ENCODE assay signal across 3 cellular contexts in the genomic region with DNA sequence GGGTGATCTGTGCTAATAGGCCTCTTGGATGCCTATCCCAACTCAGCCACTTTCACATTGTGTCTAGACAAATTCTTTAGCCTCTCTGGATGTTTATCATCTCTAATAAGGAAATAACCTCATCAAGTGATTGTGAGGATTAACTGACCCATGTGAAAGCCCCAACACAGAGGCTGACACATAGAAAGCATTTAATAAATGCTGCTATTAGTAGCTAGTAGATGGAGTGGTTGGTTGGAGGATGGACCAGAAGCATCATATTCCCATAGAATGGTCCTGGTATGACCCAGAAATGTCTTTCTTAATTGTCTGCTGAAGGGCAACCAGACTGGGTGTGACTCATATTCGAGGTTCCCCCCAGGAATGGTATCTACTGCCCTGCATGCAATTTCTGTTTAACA.
A peak's percentile ranks its signal among the peaks of the same experiment; 100 is the strongest.
TF ChIP-seq lines count a peak whose summit lies in the region.

No MANE protein-coding gene starts in this region.

TF ChIP-seq in A549, 52 proteins besides CTCF, POLR2A, EP300 and RAD21 (continued from another document):
- TF ChIP-seq, protein P1, sequence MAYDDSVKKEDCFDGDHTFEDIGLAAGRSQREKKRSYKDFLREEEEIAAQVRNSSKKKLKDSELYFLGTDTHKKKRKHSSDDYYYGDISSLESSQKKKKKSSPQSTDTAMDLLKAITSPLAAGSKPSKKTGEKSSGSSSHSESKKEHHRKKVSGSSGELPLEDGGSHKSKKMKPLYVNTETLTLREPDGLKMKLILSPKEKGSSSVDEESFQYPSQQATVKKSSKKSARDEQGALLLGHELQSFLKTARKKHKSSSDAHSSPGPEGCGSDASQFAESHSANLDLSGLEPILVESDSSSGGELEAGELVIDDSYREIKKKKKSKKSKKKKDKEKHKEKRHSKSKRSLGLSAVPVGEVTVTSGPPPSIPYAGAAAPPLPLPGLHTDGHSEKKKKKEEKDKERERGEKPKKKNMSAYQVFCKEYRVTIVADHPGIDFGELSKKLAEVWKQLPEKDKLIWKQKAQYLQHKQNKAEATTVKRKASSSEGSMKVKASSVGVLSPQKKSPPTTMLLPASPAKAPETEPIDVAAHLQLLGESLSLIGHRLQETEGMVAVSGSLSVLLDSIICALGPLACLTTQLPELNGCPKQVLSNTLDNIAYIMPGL (CRISPR knock-in tag; IDR thresholded peaks at IDR 0.05; ENCODE audit: borderline replicate concordance), result no peak
- TF ChIP-seq GATA3 (IDR thresholded peaks at IDR 0.05; ENCODE audit: borderline replicate concordance), result no peak
- TF ChIP-seq RCOR1 (IDR thresholded peaks at IDR 0.05; ENCODE audit: low read depth, low read length), result no peak
- TF ChIP-seq MAZ (IDR thresholded peaks at IDR 0.05; ENCODE audit: borderline replicate concordance, low read depth, low read length), result no peak

TF ChIP-seq in HEK293, 187 proteins besides CTCF, POLR2A, EP300 and RAD21 (continued from another document):
- TF ChIP-seq, protein P2, sequence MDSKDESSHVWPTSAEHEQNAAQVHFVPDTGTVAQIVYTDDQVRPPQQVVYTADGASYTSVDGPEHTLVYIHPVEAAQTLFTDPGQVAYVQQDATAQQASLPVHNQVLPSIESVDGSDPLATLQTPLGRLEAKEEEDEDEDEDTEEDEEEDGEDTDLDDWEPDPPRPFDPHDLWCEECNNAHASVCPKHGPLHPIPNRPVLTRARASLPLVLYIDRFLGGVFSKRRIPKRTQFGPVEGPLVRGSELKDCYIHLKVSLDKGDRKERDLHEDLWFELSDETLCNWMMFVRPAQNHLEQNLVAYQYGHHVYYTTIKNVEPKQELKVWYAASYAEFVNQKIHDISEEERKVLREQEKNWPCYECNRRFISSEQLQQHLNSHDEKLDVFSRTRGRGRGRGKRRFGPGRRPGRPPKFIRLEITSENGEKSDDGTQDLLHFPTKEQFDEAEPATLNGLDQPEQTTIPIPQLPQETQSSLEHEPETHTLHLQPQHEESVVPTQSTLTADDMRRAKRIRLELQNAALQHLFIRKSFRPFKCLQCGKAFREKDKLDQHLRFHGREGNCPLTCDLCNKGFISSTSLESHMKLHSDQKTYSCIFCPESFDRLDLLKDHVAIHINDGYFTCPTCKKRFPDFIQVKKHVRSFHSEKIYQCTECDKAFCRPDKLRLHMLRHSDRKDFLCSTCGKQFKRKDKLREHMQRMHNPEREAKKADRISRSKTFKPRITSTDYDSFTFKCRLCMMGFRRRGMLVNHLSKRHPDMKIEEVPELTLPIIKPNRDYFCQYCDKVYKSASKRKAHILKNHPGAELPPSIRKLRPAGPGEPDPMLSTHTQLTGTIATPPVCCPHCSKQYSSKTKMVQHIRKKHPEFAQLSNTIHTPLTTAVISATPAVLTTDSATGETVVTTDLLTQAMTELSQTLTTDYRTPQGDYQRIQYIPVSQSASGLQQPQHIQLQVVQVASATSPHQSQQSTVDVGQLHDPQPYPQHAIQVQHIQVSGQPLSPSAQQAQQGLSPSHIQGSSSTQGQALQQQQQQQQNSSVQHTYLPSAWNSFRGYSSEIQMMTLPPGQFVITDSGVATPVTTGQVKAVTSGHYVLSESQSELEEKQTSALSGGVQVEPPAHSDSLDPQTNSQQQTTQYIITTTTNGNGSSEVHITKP (tag by site-specific recombination; IDR thresholded peaks at IDR 0.05), result peak; percentile 65

TF ChIP-seq in K562, 482 proteins besides CTCF, POLR2A, EP300 and RAD21:
- TF ChIP-seq, protein P2 (IDR thresholded peaks at IDR 0.05; ENCODE audit: partially characterized antibody), result peak; percentile 89
- no peak for TF ChIP-seq JUND (IDR thresholded peaks at IDR 0.05; ENCODE audit: borderline replicate concordance, low read depth, low read length)
- peak; percentile 25; the same call in 1 of the 3 replicates for TF ChIP-seq JUND (tag; IDR thresholded peaks at IDR 0.05; ENCODE audit: borderline replicate concordance, low read depth, low read length)
- TF ChIP-seq, protein P3, sequence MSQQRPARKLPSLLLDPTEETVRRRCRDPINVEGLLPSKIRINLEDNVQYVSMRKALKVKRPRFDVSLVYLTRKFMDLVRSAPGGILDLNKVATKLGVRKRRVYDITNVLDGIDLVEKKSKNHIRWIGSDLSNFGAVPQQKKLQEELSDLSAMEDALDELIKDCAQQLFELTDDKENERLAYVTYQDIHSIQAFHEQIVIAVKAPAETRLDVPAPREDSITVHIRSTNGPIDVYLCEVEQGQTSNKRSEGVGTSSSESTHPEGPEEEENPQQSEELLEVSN (IDR thresholded peaks at IDR 0.05; ENCODE audit: borderline replicate concordance in 1 of 2, extremely low read depth in 1 of 2, insufficient read depth in 1 of 2, insufficient read length in 1 of 2, low read depth in 1 of 2, low read length in 1 of 2, poor library complexity in 1 of 2, severe bottlenecking in 1 of 2), result no peak
- TF ChIP-seq, protein P4, sequence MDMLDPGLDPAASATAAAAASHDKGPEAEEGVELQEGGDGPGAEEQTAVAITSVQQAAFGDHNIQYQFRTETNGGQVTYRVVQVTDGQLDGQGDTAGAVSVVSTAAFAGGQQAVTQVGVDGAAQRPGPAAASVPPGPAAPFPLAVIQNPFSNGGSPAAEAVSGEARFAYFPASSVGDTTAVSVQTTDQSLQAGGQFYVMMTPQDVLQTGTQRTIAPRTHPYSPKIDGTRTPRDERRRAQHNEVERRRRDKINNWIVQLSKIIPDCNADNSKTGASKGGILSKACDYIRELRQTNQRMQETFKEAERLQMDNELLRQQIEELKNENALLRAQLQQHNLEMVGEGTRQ (CRISPR knock-in tag; IDR thresholded peaks at IDR 0.05), result no peak
- no peak for TF ChIP-seq FOXK1 (CRISPR knock-in tag; IDR thresholded peaks at IDR 0.05; ENCODE audit: borderline replicate concordance)
- TF ChIP-seq, protein P5, sequence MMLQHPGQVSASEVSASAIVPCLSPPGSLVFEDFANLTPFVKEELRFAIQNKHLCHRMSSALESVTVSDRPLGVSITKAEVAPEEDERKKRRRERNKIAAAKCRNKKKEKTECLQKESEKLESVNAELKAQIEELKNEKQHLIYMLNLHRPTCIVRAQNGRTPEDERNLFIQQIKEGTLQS (IDR thresholded peaks at IDR 0.05), result peak; percentile 38; the same call in 1 of the 2 replicates
- TF ChIP-seq, protein P5 (CRISPR knock-in tag; conservative IDR thresholded peaks at IDR 0.05), result no peak
- TF ChIP-seq, protein P6, sequence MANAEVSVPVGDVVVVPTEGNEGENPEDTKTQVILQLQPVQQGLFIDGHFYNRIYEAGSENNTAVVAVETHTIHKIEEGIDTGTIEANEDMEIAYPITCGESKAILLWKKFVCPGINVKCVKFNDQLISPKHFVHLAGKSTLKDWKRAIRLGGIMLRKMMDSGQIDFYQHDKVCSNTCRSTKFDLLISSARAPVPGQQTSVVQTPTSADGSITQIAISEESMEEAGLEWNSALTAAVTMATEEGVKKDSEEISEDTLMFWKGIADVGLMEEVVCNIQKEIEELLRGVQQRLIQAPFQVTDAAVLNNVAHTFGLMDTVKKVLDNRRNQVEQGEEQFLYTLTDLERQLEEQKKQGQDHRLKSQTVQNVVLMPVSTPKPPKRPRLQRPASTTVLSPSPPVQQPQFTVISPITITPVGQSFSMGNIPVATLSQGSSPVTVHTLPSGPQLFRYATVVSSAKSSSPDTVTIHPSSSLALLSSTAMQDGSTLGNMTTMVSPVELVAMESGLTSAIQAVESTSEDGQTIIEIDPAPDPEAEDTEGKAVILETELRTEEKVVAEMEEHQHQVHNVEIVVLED (CRISPR knock-in tag; IDR thresholded peaks at IDR 0.05), result no peak
- 0 out of 2 replicates have a peak, but pooled peaks have one; percentile 17 for TF ChIP-seq FOSL1 (tag; conservative IDR thresholded peaks at IDR 0.05)
